Comparison of ENCODE assay signal across 8 cellular contexts in the genomic region with DNA sequence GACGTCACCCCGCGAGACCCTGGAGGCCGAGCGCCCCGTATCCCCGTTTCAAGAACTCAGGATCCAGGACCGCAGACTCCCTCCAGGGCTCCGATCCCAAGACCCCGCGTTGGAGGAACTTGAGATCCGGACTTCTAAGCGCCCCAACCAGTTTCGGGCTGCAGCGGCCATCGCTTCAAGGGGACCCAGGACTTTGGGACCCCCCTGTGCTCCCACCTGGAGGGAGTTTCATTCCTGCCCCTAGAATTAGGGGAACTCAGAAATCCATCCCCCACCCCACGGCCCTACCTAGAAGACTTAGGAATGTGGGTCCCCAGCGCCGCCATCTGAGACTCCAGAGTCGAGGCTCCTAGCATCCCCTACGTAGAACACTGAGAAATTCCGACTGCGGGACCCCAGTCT. TPM values are rescaled to one million over a fixed set of nuclear protein-coding genes. Genes with fewer than 3 reads are reported as not detected.
A peak's percentile ranks its signal among the peaks of the same experiment; 100 is the strongest.
DNase-seq lines count a peak whose midpoint lies in the region; ATAC-seq, FAIRE-seq and TF ChIP-seq lines count a peak whose summit lies in the region.

No MANE protein-coding gene starts in this region.

- peaks cover 37 to 62% (median 46%) of the 10 kb centered on the region in 3 donors for H3K4me1 Mint-ChIP-seq in T-cell

- H3K27me3 ChIP-seq in sigmoid colon, result no peaks in the 10 kb centered on the region

- no peak for TF ChIP-seq EP300 in sigmoid colon (IDR thresholded peaks at IDR 0.05)

- no peaks in the 10 kb centered on the region for H3K9me3 Mint-ChIP-seq in T-cell

- H3K4me3 ChIP-seq in fibroblast of the aortic adventitia (ENCODE audit: low read depth, low read length), result peak overlapping the region; percentile 85
- peak overlapping the region; percentile 83 to 99 (median 91) for H3K4me3 ChIP-seq in sigmoid colon

- 0 to 1% methylated on average over 23 of the region's 23 CpGs for WGBS in sigmoid colon, 2 donors

- H3K4me1 ChIP-seq in sigmoid colon, result peaks cover 0 to 63% (median 50%) of the 10 kb centered on the region in 4 donors

- H3K9me3 ChIP-seq in sigmoid colon, result no peaks in the 10 kb centered on the region

- POLR2A ChIA-PET in T-cell (lab: Charles Lee), result no interaction called here

- CTCF ChIA-PET in T-cell (lab: Charles Lee), result interaction anchor here in 1 of 2 donors (2.2 kb wide), 1 partner anchor 11 kb away, joined by 29 read pairs; no protein-coding TSS in a partner anchor

- peaks cover 19% of the 10 kb centered on the region for H3K36me3 Mint-ChIP-seq in T-cell

- TF ChIP-seq CTCF in fibroblast of the aortic adventitia (IDR thresholded peaks at IDR 0.05; ENCODE audit: insufficient read depth, low read length) (no peak), sigmoid colon (IDR thresholded peaks at IDR 0.05) (no peak)

- H3K27me3 Mint-ChIP-seq in T-cell, result peaks cover 0 to 3% of the 10 kb centered on the region in 2 donors

- H3K4me3 Mint-ChIP-seq in T-cell, result peak overlapping the region; percentile 79 to 85 (median 83)

- ATAC-seq in T-cell (replicated peaks in 1 of 4) (no peak), GM21390 (IDR thresholded peaks at IDR 0.05; ENCODE audit: unreplicated experiment) (no peak)

- intact Hi-C loops in sigmoid colon (cut with DNase I), result loop anchor here (1.0 to 2.0 kb wide), 2 partner anchors 10 to 70 kb away; a partner anchor contains a TSS

- peaks cover 9 to 29% (median 18%) of the 10 kb centered on the region in 4 donors for H3K36me3 ChIP-seq in sigmoid colon

- DNase-seq in GM19239 (ENCODE audit: insufficient read length, low spot score) (no peak), T-cell (peak in 1 of 34 experiments; percentile 26), fibroblast of the aortic adventitia (ENCODE audit: low read depth) (no peak), sigmoid colon (no peak), DMS 273 treated with DMSO at 0.1 percent for 48 hours (lab: John Stamatoyannopoulos, UW) (no peak), cortex of kidney (lab: John Stamatoyannopoulos, UW) (no peak), NCI-H2081 (lab: John Stamatoyannopoulos, UW) (no peak)

- no peak for TF ChIP-seq POLR2A in sigmoid colon (IDR thresholded peaks at IDR 0.05)

- FAIRE-seq in GM19239 (lab: Jason Lieb, UNC), result peak; percentile 73

- peak overlapping the region; percentile 100 for H3K27ac ChIP-seq in sigmoid colon

- peak overlapping the region; percentile 80 to 84 for H3K27ac Mint-ChIP-seq in T-cell

RNA-seq across cellular contexts. Expression of a gene that starts 0.4 kb away (rescaled TPM):
- total RNA-seq in T-cell (10 to 100 TPM; 25.2 to 88.1 (median 36.7) TPM), fibroblast of the aortic adventitia (ENCODE audit: low replicate concordance) (14.1 and 29.1 TPM in 2 replicates), sigmoid colon (10 to 100 TPM in 3 of 4 donors, 1 to 10 TPM in 1; 8.2 to 28.8 (median 12.5) TPM)
- 10 to 100 TPM in 1 of 3 donors, under 1 TPM in 2; 0.60 to 14.9 (median 0.69) TPM for polyA plus RNA-seq in sigmoid colon

RNA-seq across cellular contexts. Expression of a gene that starts 6.2 kb away (rescaled TPM):
- total RNA-seq in T-cell (1,000 to 10,000 TPM in 1 of 5 donors, 100 to 1,000 TPM in 4; 208 to 1,013 (median 233) TPM), fibroblast of the aortic adventitia (ENCODE audit: low replicate concordance) (10.8 and 18.3 TPM in 2 replicates), sigmoid colon (100 to 1,000 TPM in 3 of 4 donors, 10 to 100 TPM in 1; 78.1 to 320 (median 190) TPM)
- 100 to 1,000 TPM; 112 to 298 (median 228) TPM for polyA plus RNA-seq in sigmoid colon

RNA-seq across cellular contexts. Expression of a gene that starts 21.7 kb away (rescaled TPM):
- total RNA-seq in T-cell, result 10 to 100 TPM; 42.0 to 48.7 (median 47.0) TPM
- total RNA-seq in fibroblast of the aortic adventitia (ENCODE audit: low replicate concordance), result 16.2 and 25.7 TPM in 2 replicates
- 10 to 100 TPM; 25.2 to 44.6 (median 33.7) TPM for total RNA-seq in sigmoid colon
- 10 to 100 TPM; 22.8 to 33.5 (median 31.0) TPM for polyA plus RNA-seq in sigmoid colon

RNA-seq across cellular contexts. Expression of a gene that starts 22.0 kb away (rescaled TPM):
- total RNA-seq in T-cell (10 to 100 TPM; 43.0 to 96.1 (median 45.9) TPM), fibroblast of the aortic adventitia (ENCODE audit: low replicate concordance) (36.1 and 45.4 TPM in 2 replicates), sigmoid colon (10 to 100 TPM; 37.5 to 51.8 (median 43.5) TPM)
- polyA plus RNA-seq in sigmoid colon, result 10 to 100 TPM; 28.2 to 40.5 (median 37.2) TPM

RNA-seq across cellular contexts. Expression of a gene that starts 22.9 kb away (rescaled TPM):
- total RNA-seq in T-cell (1,000 to 10,000 TPM; 3,669 to 4,521 (median 4,268) TPM), fibroblast of the aortic adventitia (ENCODE audit: low replicate concordance) (23.5 and 148 TPM in 2 replicates), sigmoid colon (1,000 to 10,000 TPM; 1,648 to 4,043 (median 3,423) TPM)
- 1,000 to 10,000 TPM; 2,119 to 4,564 (median 2,918) TPM for polyA plus RNA-seq in sigmoid colon
